In the genomic region with DNA sequence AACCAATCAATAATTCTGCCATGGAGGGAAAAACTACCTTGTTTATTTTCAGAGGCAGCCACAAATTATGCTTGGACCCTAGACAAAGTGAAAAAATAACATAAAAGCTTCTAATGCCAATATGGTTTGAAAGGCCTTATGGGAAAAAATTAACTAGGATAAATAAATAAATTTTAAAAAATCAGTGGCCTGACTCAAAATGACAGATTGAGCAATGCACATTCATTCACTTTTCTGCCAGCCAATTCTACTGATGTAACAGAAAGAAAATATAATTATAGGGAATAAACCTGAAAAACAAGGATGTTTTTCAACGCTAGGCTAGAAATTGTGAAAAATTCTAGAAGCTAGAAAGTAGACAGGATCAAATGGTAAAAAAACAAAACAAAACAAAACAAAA, we compare ENCODE assay signal across 25 cellular contexts.
DNase-seq lines count a peak whose midpoint lies in the region; ATAC-seq and TF ChIP-seq lines count a peak whose summit lies in the region.
"Had no signal": no experiment of that assay in that cellular context is flagged by ENCODE, and none has a peak within 500 bp of the region (broad histone marks: within the 10 kb centered on the region; RNA-seq: fewer than 3 reads in every experiment).

No MANE protein-coding gene starts in this region.

- H4K5ac ChIP-seq in H9 (ENCODE audit: insufficient read length, low read depth, low read length): no peak overlapping the region

- H3K18ac ChIP-seq in H9 (ENCODE audit: insufficient read length, low read depth, low read length): no peak overlapping the region

- no peak overlapping the region for H2AFZ ChIP-seq in H9 (ENCODE audit: low read length)

- H3K27me3 Mint-ChIP-seq in H9 (ENCODE audit: low read depth) (no peaks in the 10 kb centered on the region), WTC11 (ENCODE audit: low read depth) (no peaks in the 10 kb centered on the region)
- H3K27me3 Mint-ChIP-seq in activated naive CD8-positive, alpha-beta T cell treated with anti-CD3 and anti-CD28 coated beads, Interleukin-2, amount 50 U/mL, for 24 hours: peaks cover 2% of the 10 kb centered on the region
- H3K27me3 Mint-ChIP-seq: activated CD4-positive, alpha-beta T cell treated with anti-CD3 and anti-CD28 coated beads for 36 hours had no signal

- H2AK5ac ChIP-seq in H9 (ENCODE audit: insufficient read length, low read length): no peak overlapping the region

- H3K23ac ChIP-seq in H9 (ENCODE audit: insufficient read length, low read depth, low read length): no peak overlapping the region

- TF ChIP-seq CTCF in H9 (conservative IDR thresholded peaks at IDR 0.05) (no peak), WTC11 (IDR thresholded peaks at IDR 0.05) (no peak)

- no peak overlapping the region for H4K91ac ChIP-seq in H9 (ENCODE audit: insufficient read length, low read depth, low read length)

- no peak overlapping the region for H3K4me3 ChIP-seq in HAP-1
- H3K4me3 ChIP-seq: K562, prostate gland, testis had no signal

- H3T11ph ChIP-seq in H9 (ENCODE audit: low read length): no peak overlapping the region

- no peak overlapping the region for H3K27ac ChIP-seq in H9 (ENCODE audit: insufficient read length, low read depth, low read length)
- H3K27ac ChIP-seq: neutrophil, prostate gland, testis had no signal

- H3K23me2 ChIP-seq in H9 (ENCODE audit: insufficient read length, low read depth, low read length, poor library complexity, severe bottlenecking): no peaks in the 10 kb centered on the region

- H3K4me1 ChIP-seq in H9 (ENCODE audit: insufficient read depth, low read length) (no peaks in the 10 kb centered on the region), HAP-1 (peaks cover 4% of the 10 kb centered on the region; the same call in 1 of the 2 replicates)
- H3K4me1 ChIP-seq: prostate gland, testis had no signal

- H3K4me3 Mint-ChIP-seq in H9 (no peak overlapping the region), WTC11 (no peak overlapping the region)
- no peak overlapping the region for H3K4me3 Mint-ChIP-seq in activated naive CD8-positive, alpha-beta T cell treated with anti-CD3 and anti-CD28 coated beads, Interleukin-2, amount 50 U/mL, for 24 hours
- H3K4me3 Mint-ChIP-seq: activated CD4-positive, alpha-beta T cell treated with anti-CD3 and anti-CD28 coated beads for 36 hours; activated naive CD8-positive, alpha-beta T cell treated with anti-CD3 and anti-CD28 coated beads, Interleukin-2, amount 10 ng/mL, durations not matched to agents 7 days and 5 days; CD4-positive, CD25-positive, alpha-beta regulatory T cell had no signal

- no peak overlapping the region for H4K8ac ChIP-seq in H9 (replicated peaks; ENCODE audit: insufficient read length, low read depth, low read length)

- CTCF ChIA-PET in WTC11 (lab: Charles Lee): interaction anchor here (1.8 kb wide), 1 partner anchor 20 kb away, joined by 14 read pairs; no protein-coding TSS in a partner anchor

- H3K4me1 Mint-ChIP-seq in H9 (peaks cover 7 to 10% of the 10 kb centered on the region in 2 experiments), WTC11 (peaks cover 11% of the 10 kb centered on the region)
- H3K4me1 Mint-ChIP-seq in activated naive CD8-positive, alpha-beta T cell treated with anti-CD3 and anti-CD28 coated beads, Interleukin-2, amount 50 U/mL, for 24 hours: peaks cover 2% of the 10 kb centered on the region
- H3K4me1 Mint-ChIP-seq: activated naive CD8-positive, alpha-beta T cell treated with anti-CD3 and anti-CD28 coated beads, Interleukin-2, amount 10 ng/mL, durations not matched to agents 7 days and 5 days; CD4-positive, CD25-positive, alpha-beta regulatory T cell had no signal

- H2BK12ac ChIP-seq in H9 (ENCODE audit: insufficient read length, low read depth, low read length): no peak overlapping the region

- POLR2A ChIA-PET in WTC11 (lab: Charles Lee): no interaction called here

- ATAC-seq in WTC11 (no peak), HG03354 (IDR thresholded peaks at IDR 0.05; ENCODE audit: poor library complexity, severe bottlenecking, unreplicated experiment) (no peak)
- no peak for ATAC-seq in activated naive CD8-positive, alpha-beta T cell treated with anti-CD3 and anti-CD28 coated beads, Interleukin-2, amount 50 U/mL, for 24 hours
- ATAC-seq: activated CD4-positive, alpha-beta T cell treated with anti-CD3 and anti-CD28 coated beads for 36 hours; K562; left cardiac atrium had no signal

- H3K27me3 ChIP-seq in H9 (ENCODE audit: insufficient read depth, low read length) (no peaks in the 10 kb centered on the region), HAP-1 (ENCODE audit: low read depth) (no peaks in the 10 kb centered on the region)
- H3K27me3 ChIP-seq: neutrophil, testis had no signal

- in situ Hi-C loops in HAP-1 (cut with MboI; ENCODE audit: low sequenced_read_pairs): no loop called here

- H3K9me3 ChIP-seq in H9 (ENCODE audit: control insufficient read depth, low read depth, low read length) (no peaks in the 10 kb centered on the region), HAP-1 (no peaks in the 10 kb centered on the region)
- H3K9me3 ChIP-seq: neutrophil, prostate gland, testis had no signal

- no CpG with 5 or more reads among the region's 1 CpG for WGBS in H9 (ENCODE audit: extremely low coverage, insufficient read length, low lambda C conversion rate)

- no peak overlapping the region for H3K9ac ChIP-seq in H9 (ENCODE audit: extremely low read depth, insufficient read length, low read length)

- no peak overlapping the region for H2BK20ac ChIP-seq in H9 (ENCODE audit: low read depth, low read length, poor library complexity, severe bottlenecking)

- H3K4me2 ChIP-seq in H9 (ENCODE audit: insufficient read depth, insufficient read length, low read length): no peak overlapping the region

- H3K56ac ChIP-seq in H9 (ENCODE audit: insufficient read length, low read depth, low read length): no peak overlapping the region

- no peak overlapping the region for H2BK5ac ChIP-seq in H9 (ENCODE audit: insufficient read length, low read length)

- H3K9me3 Mint-ChIP-seq in H9 (no peaks in the 10 kb centered on the region), WTC11 (no peaks in the 10 kb centered on the region)
- H3K9me3 Mint-ChIP-seq in activated naive CD8-positive, alpha-beta T cell treated with anti-CD3 and anti-CD28 coated beads, Interleukin-2, amount 50 U/mL, for 24 hours: no peaks in the 10 kb centered on the region
- H3K9me3 Mint-ChIP-seq: activated naive CD8-positive, alpha-beta T cell treated with anti-CD3 and anti-CD28 coated beads, Interleukin-2, amount 10 ng/mL, durations not matched to agents 7 days and 5 days had no signal

- H3K4ac ChIP-seq in H9 (ENCODE audit: low read depth, low read length): no peak overlapping the region

- H2BK15ac ChIP-seq in H9 (ENCODE audit: low read depth, low read length): no peak overlapping the region

- no peaks in the 10 kb centered on the region for H4K20me1 ChIP-seq in H9 (ENCODE audit: control insufficient read depth, insufficient read depth, insufficient read length)

- no peaks in the 10 kb centered on the region for H3K79me1 ChIP-seq in H9 (ENCODE audit: insufficient read depth, low read depth, low read length, poor library complexity, severe bottlenecking)

- H3K79me2 ChIP-seq in H9 (ENCODE audit: insufficient read depth, low read length): no peaks in the 10 kb centered on the region

- no peak for DNase-seq in H9
- DNase-seq in WTC11 (ENCODE audit: low spot score): no peak
- peak; percentile 50 for DNase-seq in fibroblast of gingiva (ENCODE audit: low read depth)
- peak; percentile 15 for DNase-seq in renal cortical epithelial cell (ENCODE audit: low read depth)
- DNase-seq in HAP-1 (ENCODE audit: low spot score in 2 of 2): no peak
- no peak for DNase-seq in Kasumi-1 (lab: John Stamatoyannopoulos, UW)
- no peak for DNase-seq in activated naive CD8-positive, alpha-beta T cell treated with anti-CD3 and anti-CD28 coated beads, Interleukin-2, amount 50 U/mL, for 24 hours
- DNase-seq: activated CD4-positive, alpha-beta T cell treated with anti-CD3 and anti-CD28 coated beads for 36 hours; activated gamma-delta T cell; activated naive CD8-positive, alpha-beta T cell treated with anti-CD3 and anti-CD28 coated beads, Interleukin-2, amount 10 ng/mL, durations not matched to agents 7 days and 5 days; activated T-cell treated with anti-CD3 and anti-CD28 coated beads for 4 hours; CD4-positive, CD25-positive, alpha-beta regulatory T cell; erythroblast; left cardiac atrium; MM.1S; NCI-H1417 treated with DMSO at 0.1 percent for 48 hours; NCI-H2081 treated with DMSO at 0.1 percent for 48 hours; NCI-H774; stimulated activated naive CD4-positive, alpha-beta T cell treated with Interleukin-2 at 50 U/mL for 16 hours; T-helper 2 cell; testis had no signal

- no peak overlapping the region; the same call in 1 of the 2 replicates for H3K14ac ChIP-seq in H9 (ENCODE audit: insufficient read depth, low read length)

- H2BK120ac ChIP-seq in H9 (ENCODE audit: low read depth, low read length, poor library complexity, severe bottlenecking): no peak overlapping the region

- no peaks in the 10 kb centered on the region for H3K36me3 ChIP-seq in HAP-1 (replicated peaks)
- H3K36me3 ChIP-seq: neutrophil, prostate gland had no signal

- H3K36me3 Mint-ChIP-seq in H9 (ENCODE audit: insufficient read depth in 1 of 3, low read depth in 3 of 3) (no peaks in the 10 kb centered on the region; a peak in 1 of 7 replicates), WTC11 (no peaks in the 10 kb centered on the region)
- H3K36me3 Mint-ChIP-seq in activated naive CD8-positive, alpha-beta T cell treated with anti-CD3 and anti-CD28 coated beads, Interleukin-2, amount 50 U/mL, for 24 hours (ENCODE audit: low read depth): no peaks in the 10 kb centered on the region
- H3K36me3 Mint-ChIP-seq: activated naive CD8-positive, alpha-beta T cell treated with anti-CD3 and anti-CD28 coated beads, Interleukin-2, amount 10 ng/mL, durations not matched to agents 7 days and 5 days; CD4-positive, CD25-positive, alpha-beta regulatory T cell had no signal

- peak overlapping the region; percentile 3 to 94 (median 91); a peak in 6 of 7 replicates for H3K27ac Mint-ChIP-seq in H9
- peak overlapping the region; percentile 89; the same call in 1 of the 2 replicates for H3K27ac Mint-ChIP-seq in WTC11
- H3K27ac Mint-ChIP-seq in activated naive CD8-positive, alpha-beta T cell treated with anti-CD3 and anti-CD28 coated beads, Interleukin-2, amount 50 U/mL, for 24 hours: no peak overlapping the region
- H3K27ac Mint-ChIP-seq: activated CD4-positive, alpha-beta T cell treated with anti-CD3 and anti-CD28 coated beads for 36 hours; activated naive CD8-positive, alpha-beta T cell treated with anti-CD3 and anti-CD28 coated beads, Interleukin-2, amount 10 ng/mL, durations not matched to agents 7 days and 5 days; CD4-positive, CD25-positive, alpha-beta regulatory T cell had no signal

TF ChIP-seq in WTC11, 78 proteins besides CTCF, POLR2A, EP300 and RAD21 (continues in another document):
- no peak for TF ChIP-seq IRF2 (CRISPR knock-in tag; IDR thresholded peaks at IDR 0.05; ENCODE audit: borderline replicate concordance, low read depth)
- no peak for TF ChIP-seq PRRX2 (CRISPR knock-in tag; IDR thresholded peaks at IDR 0.05)

Comparison
In these comparisons a context has a peak if more than half of its experiments do, and no peak if none do; other contexts are left out.
1. DNase-seq: peak in fibroblast of gingiva (single experiment) and renal cortical epithelial cell (single experiment); none in H9 (single experiment), WTC11 (single experiment), HAP-1 (0 of 2), Kasumi-1 (0 of 2) and activated naive CD8-positive, alpha-beta T cell treated with anti-CD3 and anti-CD28 coated beads, Interleukin-2, amount 50 U/mL, for 24 hours (single experiment).